In genomic region chr6:43924222-43924702, GRCh38 we compare ENCODE assay signal across 8 cellular contexts.
A peak's percentile ranks its signal among the peaks of the same experiment; 100 is the strongest.
DNase-seq lines count a peak whose midpoint lies in the region; ATAC-seq and TF ChIP-seq lines count a peak whose summit lies in the region.

No MANE protein-coding gene starts in this region.

- H3K4me3 Mint-ChIP-seq in activated CD4-positive, alpha-beta T cell treated with anti-CD3 and anti-CD28 coated beads, Interleukin-2, amount 10 ng/mL, durations not matched to agents 24 days and 14 days = no peak overlapping the region

- no peaks in the 10 kb centered on the region for H3K27me3 ChIP-seq in testis

- TF ChIP-seq POLR2A in erythroblast (IDR thresholded peaks at IDR 0.05; ENCODE audit: low read length) (peak; percentile 52), testis (IDR thresholded peaks at IDR 0.05) (no peak)

- H3K4me1 ChIP-seq in testis = no peaks in the 10 kb centered on the region

- no peaks in the 10 kb centered on the region for H3K9me3 Mint-ChIP-seq in activated CD4-positive, alpha-beta T cell treated with anti-CD3 and anti-CD28 coated beads, Interleukin-2, amount 10 ng/mL, durations not matched to agents 24 days and 14 days

- WGBS in testis, 2 donors = 73 to 83% methylated on average over 8 to 12 of the region's 12 CpGs

- ATAC-seq in GM19023 (IDR thresholded peaks at IDR 0.05; ENCODE audit: unreplicated experiment) = no peak

- no peaks in the 10 kb centered on the region for H3K36me3 Mint-ChIP-seq in activated CD4-positive, alpha-beta T cell treated with anti-CD3 and anti-CD28 coated beads, Interleukin-2, amount 10 ng/mL, durations not matched to agents 24 days and 14 days (ENCODE audit: low read depth)

- no peak overlapping the region for H3K4me3 ChIP-seq in testis

- peaks cover 12% of the 10 kb centered on the region for H3K4me1 Mint-ChIP-seq in activated CD4-positive, alpha-beta T cell treated with anti-CD3 and anti-CD28 coated beads, Interleukin-2, amount 10 ng/mL, durations not matched to agents 24 days and 14 days

- H3K36me3 ChIP-seq in testis (ENCODE audit: low read depth, missing control alignments) = no peaks in the 10 kb centered on the region

- TF ChIP-seq CTCF in testis (IDR thresholded peaks at IDR 0.05) = no peak
- no peak for TF ChIP-seq CTCF in GM20000 (IDR thresholded peaks at IDR 0.05; ENCODE audit: extremely low read depth, missing control alignments)

- H3K27ac Mint-ChIP-seq in activated CD4-positive, alpha-beta T cell treated with anti-CD3 and anti-CD28 coated beads, Interleukin-2, amount 10 ng/mL, durations not matched to agents 24 days and 14 days = no peak overlapping the region

- H3K27ac ChIP-seq in testis = no peak overlapping the region

- DNase-seq in NCI-H1092 treated with DMSO at 0.1 percent for 48 hours (lab: John Stamatoyannopoulos, UW) (peak; percentile 56), NCI-H1092 (lab: John Stamatoyannopoulos, UW) (no peak), erythroblast (lab: John Stamatoyannopoulos, UW) (peak in 1 of 2 experiments; percentile 51), testis (no peak), GM20000 (ENCODE audit: low spot score) (no peak)
- peak; percentile 79 for DNase-seq in activated CD4-positive, alpha-beta T cell treated with anti-CD3 and anti-CD28 coated beads, Interleukin-2, amount 10 ng/mL, durations not matched to agents 24 days and 14 days
- DNase-seq in stimulated activated CD8-positive, alpha-beta memory T cell treated with anti-CD3 and anti-CD28 coated beads, Interleukin-12 subunit alpha, Interleukin-12 subunit beta, amount 100 ng/mL, for 4 hours (ENCODE audit: low read depth) = peak; percentile 34

- peaks cover 7% of the 10 kb centered on the region for H3K27me3 Mint-ChIP-seq in activated CD4-positive, alpha-beta T cell treated with anti-CD3 and anti-CD28 coated beads, Interleukin-2, amount 10 ng/mL, durations not matched to agents 24 days and 14 days

- H3K9me3 ChIP-seq in testis = no peaks in the 10 kb centered on the region

- intact Hi-C loops in activated CD4-positive, alpha-beta T cell treated with anti-CD3 and anti-CD28 coated beads, Interleukin-2, amount 10 ng/mL, durations not matched to agents 24 days and 14 days (cut with micrococcal nuclease) = no loop called here
- intact Hi-C loops in testis (cut with DNase I; ENCODE audit: low total_unique reads) = no loop called here

Comparison
In these comparisons a context has a peak if more than half of its experiments do, and no peak if none do; other contexts are left out.
1. DNase-seq: peak in NCI-H1092 treated with DMSO at 0.1 percent for 48 hours (single experiment), activated CD4-positive, alpha-beta T cell treated with anti-CD3 and anti-CD28 coated beads, Interleukin-2, amount 10 ng/mL, durations not matched to agents 24 days and 14 days (single experiment) and stimulated activated CD8-positive, alpha-beta memory T cell treated with anti-CD3 and anti-CD28 coated beads, Interleukin-12 subunit alpha, Interleukin-12 subunit beta, amount 100 ng/mL, for 4 hours (single experiment); none in NCI-H1092 (single experiment), testis (single experiment) and GM20000 (single experiment).